ENCODE assay signal across 21 cellular contexts in the genomic region with DNA sequence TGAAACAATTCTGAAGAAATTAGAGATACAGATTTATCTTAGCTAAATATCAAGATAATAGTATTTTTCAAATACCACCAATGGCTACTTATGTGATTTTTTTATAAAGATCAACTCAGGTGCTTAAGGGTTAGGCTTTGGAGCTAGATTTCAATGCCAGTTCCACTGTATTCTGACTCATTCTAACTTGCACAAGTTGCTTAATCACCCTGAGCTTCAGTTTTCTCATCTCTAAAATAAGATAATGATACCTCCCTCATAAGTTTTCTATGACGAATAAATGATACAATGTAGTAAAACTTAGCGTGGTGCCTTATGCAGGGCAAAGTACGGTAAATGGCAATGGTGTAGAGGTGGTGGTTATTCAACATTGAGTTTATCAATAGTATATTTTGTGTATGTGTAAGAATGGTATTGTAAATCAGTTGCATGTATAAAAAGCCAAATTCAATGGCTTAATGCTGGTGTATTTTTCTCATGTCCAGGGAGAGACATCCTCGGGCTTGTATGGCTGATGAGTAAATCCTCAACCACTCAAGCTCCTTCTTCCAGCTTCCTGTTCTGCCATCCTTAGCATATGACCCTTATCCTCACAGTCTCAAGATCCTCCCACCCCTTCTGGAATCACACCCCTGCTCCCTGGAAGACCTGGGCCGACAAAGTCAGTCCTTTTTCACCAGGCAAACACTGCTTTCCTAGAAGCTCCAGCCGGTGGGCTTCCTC.
DNase-seq lines count a peak whose midpoint lies in the region; TF ChIP-seq lines count a peak whose summit lies in the region.
"Had no signal": no experiment of that assay in that cellular context is flagged by ENCODE, and none has a peak within 500 bp of the region (broad histone marks: within the 10 kb centered on the region; RNA-seq: fewer than 3 reads in every experiment).

No MANE protein-coding gene starts in this region.

- H2AK5ac ChIP-seq in neuronal stem cell (ENCODE audit: low read depth, low read length) (no peak overlapping the region), mesenchymal stem cell (ENCODE audit: low read length, severe bottlenecking) (no peak overlapping the region)

- H3K27ac ChIP-seq in neuronal stem cell (replicated peaks; ENCODE audit: low read length) (no peak overlapping the region), mesenchymal stem cell (ENCODE audit: low read length, poor library complexity, severe bottlenecking) (no peak overlapping the region)
- H3K27ac ChIP-seq: BLaER1, SJCRH30, spleen had no signal

- no peak overlapping the region for H2BK12ac ChIP-seq in neuronal stem cell (ENCODE audit: low read length)
- H2BK12ac ChIP-seq in mesenchymal stem cell (ENCODE audit: low read length in 2 of 2): peak overlapping the region in 1 of 2 experiments; percentile 45

- peak; percentile 24 for DNase-seq in GM03348 (ENCODE audit: low spot score)
- DNase-seq in NCI-H226: peak; percentile 71
- peak; percentile 87 for DNase-seq in epithelial cell of esophagus (ENCODE audit: low read depth)
- no peak for DNase-seq in neuronal stem cell (ENCODE audit: low spot score)
- DNase-seq in mesenchymal stem cell: no peak
- DNase-seq in stimulated activated CD4-positive, alpha-beta T cell treated with anti-CD3 and anti-CD28 coated beads, Interleukin-4, amount 100 ng/mL, for 1 hour: no peak
- DNase-seq in DMS 273 treated with DMSO at 0.1 percent for 48 hours (lab: John Stamatoyannopoulos, UW): no peak
- DNase-seq: activated CD4-positive, alpha-beta T cell treated with anti-CD3 and anti-CD28 coated beads for 4 hours; central memory CD4-positive, alpha-beta T cell; HFFc6; left ventricle myocardium superior; MG63; mucosa of descending colon; NCI-H1694; NCI-H2171 treated with DMSO at 0.1 percent for 48 hours; NCI-H69; OCI-M1; SJCRH30; spleen; T-helper 1 cell had no signal

- H2AFZ ChIP-seq in neuronal stem cell (ENCODE audit: low read length) (no peak overlapping the region), mesenchymal stem cell (ENCODE audit: low read depth, low read length) (no peak overlapping the region)

- H2BK15ac ChIP-seq in neuronal stem cell (ENCODE audit: low read length): no peak overlapping the region
- no peak overlapping the region for H2BK15ac ChIP-seq in mesenchymal stem cell (ENCODE audit: low read depth, poor library complexity, severe bottlenecking)

- H3K4ac ChIP-seq in neuronal stem cell (ENCODE audit: low read length): no peak overlapping the region
- H3K4ac ChIP-seq in mesenchymal stem cell (ENCODE audit: low read depth in 1 of 2, low read length in 2 of 2): no peak overlapping the region

- H3K79me1 ChIP-seq in neuronal stem cell (ENCODE audit: low read depth, low read length) (no peaks in the 10 kb centered on the region), mesenchymal stem cell (replicated peaks; ENCODE audit: low read length, poor library complexity, severe bottlenecking) (no peaks in the 10 kb centered on the region)

- H4K8ac ChIP-seq in neuronal stem cell (ENCODE audit: low read depth, low read length) (no peak overlapping the region), mesenchymal stem cell (ENCODE audit: low read length) (no peak overlapping the region)

- H3K4me1 ChIP-seq in neuronal stem cell (ENCODE audit: control insufficient read depth in 2 of 2, insufficient read depth in 1 of 2, low read depth in 1 of 2, low read length in 2 of 2) (peaks cover 0 to 13% of the 10 kb centered on the region in 2 donors), mesenchymal stem cell (ENCODE audit: control insufficient read depth, insufficient read depth, low read depth, low read length) (peaks cover 3% of the 10 kb centered on the region)
- H3K4me1 ChIP-seq: BLaER1, SJCRH30, spleen had no signal

- H3K18ac ChIP-seq in neuronal stem cell (ENCODE audit: low read length) (no peak overlapping the region), mesenchymal stem cell (ENCODE audit: low read depth in 1 of 2, low read length in 2 of 2) (no peak overlapping the region)

- H3K4me3 ChIP-seq in epithelial cell of esophagus (ENCODE audit: low read length) (no peak overlapping the region), neuronal stem cell (ENCODE audit: low read length in 2 of 2) (no peak overlapping the region), mesenchymal stem cell (ENCODE audit: insufficient read depth in 1 of 2, low read depth in 1 of 2, low read length in 2 of 2) (no peak overlapping the region)
- H3K4me3 ChIP-seq: BLaER1, MG63, mucosa of descending colon, SJCRH30, spleen had no signal

- H2BK120ac ChIP-seq in neuronal stem cell (ENCODE audit: low read depth, low read length) (no peak overlapping the region), mesenchymal stem cell (ENCODE audit: low read depth, low read length) (no peak overlapping the region)

- WGBS in neuronal stem cell (ENCODE audit: extremely low coverage in 2 of 2, insufficient read length in 2 of 2, insufficient replicate concordance in 1 of 2), 2 donors: no CpG with 5 or more reads among the region's 6 CpGs
- 66% methylated on average over 6 of the region's 6 CpGs for WGBS in mesenchymal stem cell

- H3K4me2 ChIP-seq in neuronal stem cell (ENCODE audit: insufficient read depth, low read length, poor library complexity, severe bottlenecking) (no peak overlapping the region), mesenchymal stem cell (ENCODE audit: low read length, poor library complexity, severe bottlenecking) (no peak overlapping the region)
- H3K4me2 ChIP-seq: BLaER1 had no signal

- H4K91ac ChIP-seq in neuronal stem cell (ENCODE audit: low read depth, low read length, poor library complexity) (no peak overlapping the region), mesenchymal stem cell (ENCODE audit: low read length) (no peak overlapping the region)

- H3K23ac ChIP-seq in neuronal stem cell (ENCODE audit: low read depth, low read length, poor library complexity) (no peak overlapping the region), mesenchymal stem cell (ENCODE audit: low read length in 2 of 2) (no peak overlapping the region)

- H3K14ac ChIP-seq in neuronal stem cell (ENCODE audit: low read length): no peak overlapping the region
- H3K14ac ChIP-seq in mesenchymal stem cell (ENCODE audit: low read length in 2 of 2): no peak overlapping the region

- no peak overlapping the region for H2BK5ac ChIP-seq in neuronal stem cell (ENCODE audit: low read length)
- H2BK5ac ChIP-seq in mesenchymal stem cell (ENCODE audit: low read depth, low read length, poor library complexity, severe bottlenecking): no peak overlapping the region

- H3K27me3 ChIP-seq in neuronal stem cell (ENCODE audit: control insufficient read depth in 3 of 3, insufficient read depth in 3 of 3, low read depth in 1 of 3, low read length in 3 of 3): no peaks in the 10 kb centered on the region
- no peaks in the 10 kb centered on the region for H3K27me3 ChIP-seq in mesenchymal stem cell (ENCODE audit: control insufficient read depth in 1 of 2, insufficient read depth in 1 of 2, low read length in 2 of 2)
- H3K27me3 ChIP-seq: BLaER1, MG63, SJCRH30, spleen had no signal

- no peaks in the 10 kb centered on the region for H3K9me3 ChIP-seq in neuronal stem cell (replicated peaks in 1 of 2; ENCODE audit: control insufficient read depth in 2 of 2, insufficient read depth in 1 of 2, low read depth in 1 of 2, low read length in 2 of 2)
- H3K9me3 ChIP-seq in mesenchymal stem cell (ENCODE audit: control insufficient read depth, low read length): no peaks in the 10 kb centered on the region
- H3K9me3 ChIP-seq: BLaER1, MG63, mucosa of descending colon, SJCRH30, spleen had no signal

- H3K36me3 ChIP-seq in neuronal stem cell (replicated peaks in 1 of 2; ENCODE audit: control insufficient read depth in 2 of 2, insufficient read depth in 2 of 2, low read length in 2 of 2) (no peaks in the 10 kb centered on the region), mesenchymal stem cell (ENCODE audit: control insufficient read depth in 1 of 2, insufficient read depth in 2 of 2, low read depth in 1 of 2, low read length in 2 of 2) (no peaks in the 10 kb centered on the region)
- H3K36me3 ChIP-seq: BLaER1, MG63, SJCRH30, spleen had no signal

- no peak for TF ChIP-seq CTCF in epithelial cell of esophagus (IDR thresholded peaks at IDR 0.05; ENCODE audit: insufficient read depth, low read depth, low read length, missing control alignments)

- H3K9ac ChIP-seq in neuronal stem cell (ENCODE audit: low read depth, low read length, poor library complexity): peak overlapping the region; percentile 50
- H3K9ac ChIP-seq in mesenchymal stem cell (ENCODE audit: low read length): no peak overlapping the region
- H3K9ac ChIP-seq: BLaER1 had no signal

Comparison
In these comparisons a context has a peak if more than half of its experiments do, and no peak if none do; other contexts are left out.
1. DNase-seq: peak in GM03348 (single experiment), NCI-H226 (single experiment) and epithelial cell of esophagus (single experiment); none in neuronal stem cell (single experiment), mesenchymal stem cell (single experiment), stimulated activated CD4-positive, alpha-beta T cell treated with anti-CD3 and anti-CD28 coated beads, Interleukin-4, amount 100 ng/mL, for 1 hour (single experiment) and DMS 273 treated with DMSO at 0.1 percent for 48 hours (single experiment).